Comparison of ENCODE assay signal across 18 cellular contexts in genomic region chr2:1701556-1702185, GRCh38. TPM values are rescaled to one million over a fixed set of nuclear protein-coding genes. Genes with fewer than 3 reads are reported as not detected.
DNase-seq lines count a peak whose midpoint lies in the region; ATAC-seq and TF ChIP-seq lines count a peak whose summit lies in the region.
"Had no signal": no experiment of that assay in that cellular context is flagged by ENCODE, and none has a peak within 500 bp of the region (broad histone marks: within the 10 kb centered on the region; RNA-seq: fewer than 3 reads in every experiment).

No MANE protein-coding gene starts in this region.

- ATAC-seq in HG02938 (IDR thresholded peaks at IDR 0.05; ENCODE audit: unreplicated experiment): no peak
- ATAC-seq: mucosa of descending colon had no signal

- CTCF ChIA-PET in HEK293 (lab: Yijun Ruan, JAX): no interaction called here

- H3K4me3 ChIP-seq in HEK293 (ENCODE audit: low read depth, low read length): no peak overlapping the region
- H3K4me3 ChIP-seq: esophagus muscularis mucosa, mucosa of descending colon, stomach had no signal

- DNase-seq in NCI-H524 (lab: John Stamatoyannopoulos, UW) (peak; percentile 9 to 66), fibroblast of the conjunctiva (ENCODE audit: low read depth) (peak; percentile 16), renal cortical epithelial cell (ENCODE audit: low read depth) (peak; percentile 36), NCI-H2196 (lab: John Stamatoyannopoulos, UW; ENCODE audit: unreplicated experiment) (no peak), glomerular visceral epithelial cell (ENCODE audit: extremely low spot score) (no peak), NCI-H2081 (lab: John Stamatoyannopoulos, UW) (no peak)
- DNase-seq: activated naive CD8-positive, alpha-beta T cell treated with anti-CD3 and anti-CD28 coated beads for 36 hours; CD4-positive, alpha-beta T cell; GF-D8; mucosa of descending colon; NCI-H1105; NCI-H526 treated with DMSO at 0.1 percent for 48 hours; stimulated activated CD4-positive, alpha-beta T cell treated with anti-CD3 and anti-CD28 coated beads, Interleukin-2, amount 100 ng/mL, for 48 hours; stomach had no signal

- no peak overlapping the region for H3K27ac ChIP-seq in HEK293 (ENCODE audit: extremely low read depth, low read depth, low read length)
- H3K27ac ChIP-seq: esophagus muscularis mucosa, stomach, VCaP had no signal

- POLR2A ChIA-PET in HEK293 (lab: Yijun Ruan, JAX): no interaction called here

- no peaks in the 10 kb centered on the region for H3K36me3 ChIP-seq in HEK293 (ENCODE audit: control insufficient read depth in 2 of 2, insufficient read depth in 1 of 2, low read length in 2 of 2)
- H3K36me3 ChIP-seq: esophagus muscularis mucosa, stomach had no signal

- TF ChIP-seq CTCF in HEK293 (tag by site-specific recombination; IDR thresholded peaks at IDR 0.05): no peak

- H3K4me1 ChIP-seq in HEK293 (ENCODE audit: control insufficient read depth, insufficient read depth, low read length): no peaks in the 10 kb centered on the region; the same call in 1 of the 2 replicates

- no peaks in the 10 kb centered on the region for H3K9me3 ChIP-seq in HEK293 (ENCODE audit: control insufficient read depth, insufficient read depth, low read depth, low read length)
- H3K9me3 ChIP-seq: esophagus muscularis mucosa, mucosa of descending colon, stomach had no signal

TF ChIP-seq in HEK293, 187 proteins besides CTCF, POLR2A, EP300 and RAD21:
- TF ChIP-seq GLIS2 (tag by site-specific recombination; IDR thresholded peaks at IDR 0.05) (peak; percentile 36; the same call in 1 of the 2 replicates), KLF1 (tag by site-specific recombination; IDR thresholded peaks at IDR 0.05) (peak; percentile 43; the same call in 1 of the 2 replicates), ZNF501 (tag by site-specific recombination; IDR thresholded peaks at IDR 0.05) (no peak), ZNF341 (tag by site-specific recombination; IDR thresholded peaks at IDR 0.05; ENCODE audit: low read depth) (peak; percentile 47; the same call in 1 of the 2 replicates)

RNA-seq across cellular contexts. Expression of gene PXDN, which starts 42.6 kb away (rescaled TPM):
- 243 and 291 TPM in 2 replicates for total RNA-seq in renal cortical epithelial cell

Comparison
In these comparisons a context has a peak if more than half of its experiments do, and no peak if none do; other contexts are left out.
1. DNase-seq: peak in NCI-H524 (2 of 2), fibroblast of the conjunctiva (single experiment) and renal cortical epithelial cell (single experiment); none in NCI-H2196 (single experiment), glomerular visceral epithelial cell (single experiment) and NCI-H2081 (0 of 2).